ENCODE assay signal across 18 cellular contexts in the genomic region with DNA sequence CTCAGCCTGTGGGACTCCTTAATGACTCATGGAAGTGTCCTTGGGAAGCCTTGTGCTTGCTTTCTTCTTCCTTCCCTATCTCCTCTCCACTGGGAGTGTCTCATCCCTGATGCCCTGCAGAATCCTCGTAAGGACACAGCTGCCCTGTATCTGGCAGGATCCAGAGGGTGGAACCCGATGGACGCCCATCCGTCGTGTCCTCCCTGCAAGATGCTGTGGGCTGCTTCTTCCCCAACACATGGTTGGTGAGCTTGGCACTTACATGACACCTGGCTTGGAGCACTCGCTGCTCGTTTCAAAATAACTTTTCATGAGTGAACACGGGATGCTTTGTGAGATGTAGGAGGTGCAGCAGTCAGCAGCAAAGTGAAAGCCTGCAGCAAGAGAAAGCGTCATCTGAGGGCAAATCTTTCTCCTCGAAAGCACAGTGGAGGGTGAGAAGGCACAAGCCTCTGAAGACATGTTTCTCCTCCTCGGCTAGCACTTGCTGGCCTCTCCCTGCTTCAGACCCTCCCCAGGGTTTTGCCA. TPM values are rescaled to one million over a fixed set of nuclear protein-coding genes. Genes with fewer than 3 reads are reported as not detected.
DNase-seq lines count a peak whose midpoint lies in the region; ATAC-seq, FAIRE-seq and TF ChIP-seq lines count a peak whose summit lies in the region.
"Had no signal": no experiment of that assay in that cellular context is flagged by ENCODE, and none has a peak within 500 bp of the region (broad histone marks: within the 10 kb centered on the region; RNA-seq: fewer than 3 reads in every experiment).

No MANE protein-coding gene starts in this region.

- H3K4me1 ChIP-seq in A549 (no peaks in the 10 kb centered on the region), OCI-LY3 (ENCODE audit: low read length) (peaks cover 70% of the 10 kb centered on the region)
- H3K4me1 ChIP-seq in CD8-positive, alpha-beta T cell (ENCODE audit: insufficient read depth, low read length): no peaks in the 10 kb centered on the region

- no peak for FAIRE-seq in A549 (lab: Jason Lieb, UNC)
- FAIRE-seq: HepG2, HTR-8/SVneo had no signal

- peak overlapping the region; percentile 28 for H3K4me3 Mint-ChIP-seq in stimulated activated effector memory CD8-positive, alpha-beta T cell treated with anti-CD3 and anti-CD28 coated beads, Interleukin-12 subunit alpha, Interleukin-12 subunit beta, amount 100 ng/mL, for 72 hours
- H3K4me3 Mint-ChIP-seq in natural killer cell treated with Interleukin-12 subunit alpha and Interleukin-12 subunit beta and Interleukin-15 and Interleukin-18, amount 100 ng/mL, for 72 hours: no peak overlapping the region
- no peak overlapping the region for H3K4me3 Mint-ChIP-seq in CD8-positive, alpha-beta T cell
- H3K4me3 Mint-ChIP-seq: CD4-positive, CD25-positive, alpha-beta regulatory T cell had no signal

- H3K79me2 ChIP-seq in OCI-LY3 (ENCODE audit: low read length): no peaks in the 10 kb centered on the region

- H3K36me3 ChIP-seq in OCI-LY3 (replicated peaks; ENCODE audit: low read depth, low read length): no peaks in the 10 kb centered on the region
- no peaks in the 10 kb centered on the region for H3K36me3 ChIP-seq in CD8-positive, alpha-beta T cell (ENCODE audit: insufficient read depth, low read length)
- H3K36me3 ChIP-seq: BLaER1 treated with 17β-estradiol and CSF1 and Interleukin-3, amounts not matched to agents 10 nM and 100 nM had no signal

- CTCF ChIA-PET in A549 (lab: Yijun Ruan, JAX): interaction anchor here (0.7 to 1.2 kb wide), 2 partner anchors 16 to 29 kb away, joined by 3 to 5 read pairs; a partner anchor contains a TSS
- CTCF ChIA-PET in CD8-positive, alpha-beta T cell (lab: Charles Lee): no interaction called here

- no peak for TF ChIP-seq RAD21 in A549 (conservative IDR thresholded peaks at IDR 0.05 in 1 of 2, IDR thresholded peaks at IDR 0.05 in 1 of 2)

- TF ChIP-seq CTCF in A549 (IDR thresholded peaks at IDR 0.05) (no peak), OCI-LY3 (IDR thresholded peaks at IDR 0.05; ENCODE audit: low read depth, low read length) (no peak)
- TF ChIP-seq CTCF in CD8-positive, alpha-beta T cell (IDR thresholded peaks at IDR 0.05): no peak

- no peaks in the 10 kb centered on the region for H3K9me3 Mint-ChIP-seq in stimulated activated effector memory CD8-positive, alpha-beta T cell treated with anti-CD3 and anti-CD28 coated beads, Interleukin-12 subunit alpha, Interleukin-12 subunit beta, amount 100 ng/mL, for 72 hours
- H3K9me3 Mint-ChIP-seq in natural killer cell treated with Interleukin-12 subunit alpha and Interleukin-12 subunit beta and Interleukin-15 and Interleukin-18, amount 100 ng/mL, for 72 hours: no peaks in the 10 kb centered on the region
- H3K9me3 Mint-ChIP-seq in CD8-positive, alpha-beta T cell: no peaks in the 10 kb centered on the region

- DNase-seq in A549 (ENCODE audit: low read depth in 1 of 2, low spot score in 1 of 2): no peak
- peak in 23 of 42 donors; percentile 4 to 70 (median 31) for DNase-seq in head of caudate nucleus
- no peak for DNase-seq in stimulated activated effector memory CD8-positive, alpha-beta T cell treated with anti-CD3 and anti-CD28 coated beads, Interleukin-12 subunit alpha, Interleukin-12 subunit beta, amount 100 ng/mL, for 72 hours (ENCODE audit: low spot score in 2 of 2)
- DNase-seq in natural killer cell treated with Interleukin-12 subunit alpha and Interleukin-12 subunit beta and Interleukin-15 and Interleukin-18, amount 100 ng/mL, for 72 hours (ENCODE audit: low spot score): no peak
- DNase-seq in CD8-positive, alpha-beta T cell: no peak
- DNase-seq in hepatic stellate cell (ENCODE audit: low spot score): no peak
- DNase-seq: 8988T; ACHN; Calu3; CD4-positive, CD25-positive, alpha-beta regulatory T cell; DMS 273 treated with DMSO at 0.1 percent for 48 hours; H7 had no signal

- TF ChIP-seq POLR2A in A549 (IDR thresholded peaks at IDR 0.05; ENCODE audit: low read length): no peak

- no peak for TF ChIP-seq EP300 in A549 (IDR thresholded peaks at IDR 0.05)

- 17% methylated on average over 11 of the region's 11 CpGs for WGBS in A549 (ENCODE audit: missing lambda C conversion rate)

- no peak overlapping the region for H3K9ac ChIP-seq in OCI-LY3 (ENCODE audit: low read length)
- H3K9ac ChIP-seq: BLaER1 treated with 17β-estradiol and CSF1 and Interleukin-3, amounts not matched to agents 10 nM and 100 nM had no signal

- H3K9me3 ChIP-seq in A549 (peaks cover 11% of the 10 kb centered on the region; the same call in 2 of the 3 replicates), OCI-LY3 (ENCODE audit: insufficient read depth, low read length) (no peaks in the 10 kb centered on the region)
- no peaks in the 10 kb centered on the region for H3K9me3 ChIP-seq in CD8-positive, alpha-beta T cell (ENCODE audit: low read length)

- H3K4me1 Mint-ChIP-seq in stimulated activated effector memory CD8-positive, alpha-beta T cell treated with anti-CD3 and anti-CD28 coated beads, Interleukin-12 subunit alpha, Interleukin-12 subunit beta, amount 100 ng/mL, for 72 hours: peaks cover 27% of the 10 kb centered on the region
- H3K4me1 Mint-ChIP-seq in natural killer cell treated with Interleukin-12 subunit alpha and Interleukin-12 subunit beta and Interleukin-15 and Interleukin-18, amount 100 ng/mL, for 72 hours (ENCODE audit: low read depth in 2 of 2): peaks cover 10 to 11% of the 10 kb centered on the region in 2 donors
- no peaks in the 10 kb centered on the region for H3K4me1 Mint-ChIP-seq in CD8-positive, alpha-beta T cell (ENCODE audit: low read depth)
- H3K4me1 Mint-ChIP-seq: CD4-positive, CD25-positive, alpha-beta regulatory T cell had no signal

- H3K27ac Mint-ChIP-seq in stimulated activated effector memory CD8-positive, alpha-beta T cell treated with anti-CD3 and anti-CD28 coated beads, Interleukin-12 subunit alpha, Interleukin-12 subunit beta, amount 100 ng/mL, for 72 hours: peak overlapping the region; percentile 62
- H3K27ac Mint-ChIP-seq in natural killer cell treated with Interleukin-12 subunit alpha and Interleukin-12 subunit beta and Interleukin-15 and Interleukin-18, amount 100 ng/mL, for 72 hours: peak overlapping the region in 1 of 2 donors; percentile 64
- H3K27ac Mint-ChIP-seq in CD8-positive, alpha-beta T cell: no peak overlapping the region
- H3K27ac Mint-ChIP-seq: CD4-positive, CD25-positive, alpha-beta regulatory T cell had no signal

- H3K4me2 ChIP-seq in A549: peak overlapping the region; percentile 29; the same call in 2 of the 3 replicates
- peak overlapping the region; percentile 23 for H3K4me2 ChIP-seq in OCI-LY3 (ENCODE audit: low read length)
- H3K4me2 ChIP-seq: BLaER1 treated with 17β-estradiol and CSF1 and Interleukin-3, amounts not matched to agents 10 nM and 100 nM had no signal

- H4K20me1 ChIP-seq in OCI-LY3 (ENCODE audit: insufficient read depth, low read length): no peaks in the 10 kb centered on the region
- H4K20me1 ChIP-seq: BLaER1 treated with 17β-estradiol and CSF1 and Interleukin-3, amounts not matched to agents 10 nM and 100 nM had no signal

- intact Hi-C loops in head of caudate nucleus (cut with DNase I): no loop called here
- intact Hi-C loops in CD8-positive, alpha-beta T cell (cut with DNase I, micrococcal nuclease): no loop called here

- H3K27ac ChIP-seq in A549 (no peak overlapping the region), OCI-LY3 (ENCODE audit: low read length) (no peak overlapping the region)
- no peak overlapping the region for H3K27ac ChIP-seq in CD8-positive, alpha-beta T cell (ENCODE audit: low read depth, low read length)
- H3K27ac ChIP-seq: BLaER1 treated with 17β-estradiol and CSF1 and Interleukin-3, amounts not matched to agents 10 nM and 100 nM had no signal

- peak; percentile 35 to 38; a peak in 2 of 6 replicates for ATAC-seq in A549
- ATAC-seq in stimulated activated effector memory CD8-positive, alpha-beta T cell treated with anti-CD3 and anti-CD28 coated beads, Interleukin-12 subunit alpha, Interleukin-12 subunit beta, amount 100 ng/mL, for 72 hours: peak; percentile 13
- ATAC-seq in HG02970 (IDR thresholded peaks at IDR 0.05; ENCODE audit: low FRiP score, unreplicated experiment): no peak
- ATAC-seq in natural killer cell treated with Interleukin-12 subunit alpha and Interleukin-12 subunit beta and Interleukin-15 and Interleukin-18, amount 100 ng/mL, for 72 hours: no peak
- no peak for ATAC-seq in CD8-positive, alpha-beta T cell
- ATAC-seq: HepG2 had no signal

- POLR2A ChIA-PET in A549 (lab: Yijun Ruan, JAX): no interaction called here
- POLR2A ChIA-PET in CD8-positive, alpha-beta T cell (lab: Charles Lee): no interaction called here

- H3K36me3 Mint-ChIP-seq in stimulated activated effector memory CD8-positive, alpha-beta T cell treated with anti-CD3 and anti-CD28 coated beads, Interleukin-12 subunit alpha, Interleukin-12 subunit beta, amount 100 ng/mL, for 72 hours: no peaks in the 10 kb centered on the region
- H3K36me3 Mint-ChIP-seq in natural killer cell treated with Interleukin-12 subunit alpha and Interleukin-12 subunit beta and Interleukin-15 and Interleukin-18, amount 100 ng/mL, for 72 hours: no peaks in the 10 kb centered on the region
- H3K36me3 Mint-ChIP-seq in CD8-positive, alpha-beta T cell: no peaks in the 10 kb centered on the region
- H3K36me3 Mint-ChIP-seq: CD4-positive, CD25-positive, alpha-beta regulatory T cell had no signal

- no peak overlapping the region for H3K4me3 ChIP-seq in A549
- no peak overlapping the region for H3K4me3 ChIP-seq in OCI-LY3 (ENCODE audit: low read length)
- H3K4me3 ChIP-seq in CD8-positive, alpha-beta T cell (ENCODE audit: low read depth, low read length): no peak overlapping the region
- H3K4me3 ChIP-seq: BLaER1 treated with 17β-estradiol and CSF1 and Interleukin-3, amounts not matched to agents 10 nM and 100 nM had no signal

- H3K27me3 ChIP-seq in OCI-LY3 (ENCODE audit: low read depth, low read length): peaks cover 65% of the 10 kb centered on the region
- H3K27me3 ChIP-seq in CD8-positive, alpha-beta T cell (ENCODE audit: insufficient read depth, low read length): no peaks in the 10 kb centered on the region
- H3K27me3 ChIP-seq: BLaER1 treated with 17β-estradiol and CSF1 and Interleukin-3, amounts not matched to agents 10 nM and 100 nM had no signal

- no peak overlapping the region for H2AFZ ChIP-seq in OCI-LY3 (ENCODE audit: low read depth, low read length)

- peaks cover 0 to 2% of the 10 kb centered on the region in 2 donors for H3K27me3 Mint-ChIP-seq in natural killer cell treated with Interleukin-12 subunit alpha and Interleukin-12 subunit beta and Interleukin-15 and Interleukin-18, amount 100 ng/mL, for 72 hours
- H3K27me3 Mint-ChIP-seq in CD8-positive, alpha-beta T cell (ENCODE audit: low read depth): peaks cover 2% of the 10 kb centered on the region

RNA-seq across cellular contexts. Expression of a gene that starts 3.3 kb away (rescaled TPM):
- polyA plus RNA-seq in A549 (2011; rRNA removed) (0.10 TPM in 1 of 2 replicates, not detected in the other), A549 (2017; fragmentation: RNase III; extraction: RNeasy Plus Mini Kit Qiagen cat#74134 plus additional on column Dnase treatment) (not detected in 3 replicates)
- not detected in 2 replicates for polyA plus RNA-seq in A549 (2012; cell fraction: cytosol; rRNA removed)
- not detected in 2 replicates for polyA plus RNA-seq in A549 (2012; cell fraction: nucleus; rRNA removed)
- not detected in 2 replicates for polyA minus RNA-seq in A549 (2011; rRNA and poly(A)+ RNA removed)
- total RNA-seq in natural killer cell treated with Interleukin-12 subunit alpha and Interleukin-12 subunit beta and Interleukin-15 and Interleukin-18, amount 100 ng/mL, for 72 hours: not detected
- total RNA-seq in CD8-positive, alpha-beta T cell: not detected
- total RNA-seq: Calu3; CD4-positive, CD25-positive, alpha-beta regulatory T cell; Daoy; H7 had no signal
- polyA plus RNA-seq: CD4-positive, CD25-positive, alpha-beta regulatory T cell had no signal

RNA-seq across cellular contexts. Expression of a gene that starts 11.6 kb away (rescaled TPM):
- polyA plus RNA-seq in A549 (2011; rRNA removed) (not detected in 2 replicates), A549 (2017; fragmentation: RNase III; extraction: RNeasy Plus Mini Kit Qiagen cat#74134 plus additional on column Dnase treatment) (not detected in 3 replicates)
- polyA plus RNA-seq in A549 (2012; cell fraction: cytosol; rRNA removed): not detected in 2 replicates
- polyA plus RNA-seq in A549 (2012; cell fraction: nucleus; rRNA removed): not detected in 2 replicates
- polyA minus RNA-seq in A549 (2011; rRNA and poly(A)+ RNA removed): not detected in 2 replicates
- total RNA-seq in natural killer cell treated with Interleukin-12 subunit alpha and Interleukin-12 subunit beta and Interleukin-15 and Interleukin-18, amount 100 ng/mL, for 72 hours: not detected
- not detected for total RNA-seq in CD8-positive, alpha-beta T cell
- total RNA-seq: Calu3; CD4-positive, CD25-positive, alpha-beta regulatory T cell; Daoy; H7 had no signal
- polyA plus RNA-seq: CD4-positive, CD25-positive, alpha-beta regulatory T cell had no signal

RNA-seq across cellular contexts. Expression of a gene that starts 16.8 kb away (rescaled TPM):
- polyA plus RNA-seq in A549 (2011; rRNA removed) (not detected in 2 replicates), A549 (2017; fragmentation: RNase III; extraction: RNeasy Plus Mini Kit Qiagen cat#74134 plus additional on column Dnase treatment) (not detected in 3 replicates)
- not detected in 2 replicates for polyA plus RNA-seq in A549 (2012; cell fraction: cytosol; rRNA removed)
- not detected in 2 replicates for polyA plus RNA-seq in A549 (2012; cell fraction: nucleus; rRNA removed)
- polyA minus RNA-seq in A549 (2011; rRNA and poly(A)+ RNA removed): not detected in 2 replicates
- not detected for total RNA-seq in natural killer cell treated with Interleukin-12 subunit alpha and Interleukin-12 subunit beta and Interleukin-15 and Interleukin-18, amount 100 ng/mL, for 72 hours
- total RNA-seq in CD8-positive, alpha-beta T cell: not detected
- total RNA-seq: Calu3; CD4-positive, CD25-positive, alpha-beta regulatory T cell; Daoy; H7 had no signal
- polyA plus RNA-seq: CD4-positive, CD25-positive, alpha-beta regulatory T cell had no signal

RNA-seq across cellular contexts. Expression of a gene that starts 19.7 kb away (rescaled TPM):
- not detected in 2 replicates for polyA plus RNA-seq in A549 (2011; rRNA removed)
- not detected in 2 replicates for polyA plus RNA-seq in A549 (2012; cell fraction: cytosol; rRNA removed)
- polyA plus RNA-seq in A549 (2012; cell fraction: nucleus; rRNA removed): not detected in 2 replicates
- polyA plus RNA-seq in A549 (2017; fragmentation: RNase III; extraction: RNeasy Plus Mini Kit Qiagen cat#74134 plus additional on column Dnase treatment): not detected in 3 replicates
- not detected in 2 replicates for polyA minus RNA-seq in A549 (2011; rRNA and poly(A)+ RNA removed)
- total RNA-seq in natural killer cell treated with Interleukin-12 subunit alpha and Interleukin-12 subunit beta and Interleukin-15 and Interleukin-18, amount 100 ng/mL, for 72 hours: 1 to 10 TPM in 1 of 2 donors, not detected in 1; 1.7 TPM
- total RNA-seq in CD8-positive, alpha-beta T cell: not detected
- total RNA-seq: Calu3; CD4-positive, CD25-positive, alpha-beta regulatory T cell; Daoy; H7; HepG2 had no signal
- polyA plus RNA-seq: CD4-positive, CD25-positive, alpha-beta regulatory T cell; HepG2 had no signal

RNA-seq across cellular contexts. Expression of a gene that starts 54.6 kb away (rescaled TPM):
- not detected in 2 replicates for polyA plus RNA-seq in A549 (2011; rRNA removed)
- polyA plus RNA-seq in A549 (2012; cell fraction: cytosol; rRNA removed): not detected in 2 replicates
- polyA plus RNA-seq in A549 (2012; cell fraction: nucleus; rRNA removed): not detected in 2 replicates
- polyA plus RNA-seq in A549 (2017; fragmentation: RNase III; extraction: RNeasy Plus Mini Kit Qiagen cat#74134 plus additional on column Dnase treatment): not detected in 3 replicates
- polyA minus RNA-seq in A549 (2011; rRNA and poly(A)+ RNA removed): not detected in 2 replicates
- not detected for total RNA-seq in natural killer cell treated with Interleukin-12 subunit alpha and Interleukin-12 subunit beta and Interleukin-15 and Interleukin-18, amount 100 ng/mL, for 72 hours
- not detected for total RNA-seq in CD8-positive, alpha-beta T cell
- total RNA-seq: Calu3; CD4-positive, CD25-positive, alpha-beta regulatory T cell; Daoy; H7; HepG2 had no signal
- polyA plus RNA-seq: CD4-positive, CD25-positive, alpha-beta regulatory T cell; HepG2 had no signal

Comparison
In these comparisons a context has a peak if more than half of its experiments do, and no peak if none do; other contexts are left out.
1. ATAC-seq: peak in A549 (2 of 2) and stimulated activated effector memory CD8-positive, alpha-beta T cell treated with anti-CD3 and anti-CD28 coated beads, Interleukin-12 subunit alpha, Interleukin-12 subunit beta, amount 100 ng/mL, for 72 hours (single experiment); none in HG02970 (single experiment), natural killer cell treated with Interleukin-12 subunit alpha and Interleukin-12 subunit beta and Interleukin-15 and Interleukin-18, amount 100 ng/mL, for 72 hours (0 of 2) and CD8-positive, alpha-beta T cell (single experiment).
2. DNase-seq: peak in head of caudate nucleus (23 of 42); none in A549 (0 of 2), stimulated activated effector memory CD8-positive, alpha-beta T cell treated with anti-CD3 and anti-CD28 coated beads, Interleukin-12 subunit alpha, Interleukin-12 subunit beta, amount 100 ng/mL, for 72 hours (0 of 2), natural killer cell treated with Interleukin-12 subunit alpha and Interleukin-12 subunit beta and Interleukin-15 and Interleukin-18, amount 100 ng/mL, for 72 hours (single experiment), CD8-positive, alpha-beta T cell (0 of 7) and hepatic stellate cell (single experiment).